1 cellular context compared by ENCODE assay signal in the genomic region with DNA sequence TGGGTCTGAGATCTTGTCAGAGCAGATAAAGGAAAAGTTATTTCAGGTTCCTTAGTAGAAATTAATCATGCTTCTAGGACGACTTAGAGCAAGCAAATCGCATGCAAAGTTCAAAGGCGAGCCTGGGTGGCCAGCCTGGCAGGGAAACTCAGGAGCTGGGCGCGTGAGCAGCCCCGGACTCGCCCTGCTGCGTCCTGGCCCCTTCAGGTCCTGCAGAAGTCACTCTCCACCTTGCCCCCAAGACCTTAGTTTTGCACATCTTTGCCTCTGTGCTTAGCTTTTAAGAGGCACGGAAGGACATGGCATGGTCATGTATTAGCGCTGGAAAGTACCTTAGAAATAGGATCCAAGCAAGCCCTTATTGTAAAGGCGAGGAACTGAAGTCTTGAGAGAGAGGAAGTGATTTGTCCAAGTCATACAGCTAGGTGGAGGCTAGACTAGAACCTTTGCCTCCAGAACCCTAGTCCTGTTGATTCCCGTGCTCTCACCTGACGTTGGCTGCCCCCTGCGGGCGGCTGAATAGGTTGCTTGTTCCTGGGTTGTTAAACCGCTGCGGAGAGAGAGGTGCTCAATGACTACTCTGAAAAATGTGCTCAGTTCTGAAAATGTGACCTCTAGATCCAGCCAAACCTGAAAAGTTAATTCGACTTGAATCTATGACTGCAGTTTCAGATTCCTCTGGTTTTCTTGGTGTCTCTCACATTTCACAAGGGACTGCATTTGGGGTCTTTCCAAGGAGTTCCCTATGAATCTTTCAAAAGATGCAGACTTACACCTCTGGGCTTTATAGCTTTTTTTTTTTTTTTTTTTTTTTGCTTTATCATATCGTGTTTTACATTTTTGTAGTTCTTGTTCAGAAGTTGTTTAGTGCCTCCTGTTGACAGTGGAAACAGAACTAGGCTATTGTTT.
TF ChIP-seq lines count a peak whose summit lies in the region.

No MANE protein-coding gene starts in this region.

TF ChIP-seq in IMR-90, 13 proteins besides CTCF, POLR2A, EP300 and RAD21:
- no peak for TF ChIP-seq FOS (IDR thresholded peaks at IDR 0.05; ENCODE audit: low read depth, low read length)
- no peak for TF ChIP-seq CEBPB (IDR thresholded peaks at IDR 0.05; ENCODE audit: low read depth, low read length)
- no peak for TF ChIP-seq MXI1 (IDR thresholded peaks at IDR 0.05; ENCODE audit: borderline replicate concordance, low read depth, low read length)
- TF ChIP-seq SMC3 (IDR thresholded peaks at IDR 0.05; ENCODE audit: low read depth, low read length) = 0 out of 2 replicates have a peak, but pooled peaks have one; percentile 19
